24 cellular contexts compared by ENCODE assay signal in genomic region chrX:8627796-8628195, GRCh38.
"Had no signal": no experiment of that assay in that cellular context is flagged by ENCODE, and none has a peak within 500 bp of the region (broad histone marks: within the 10 kb centered on the region; RNA-seq: fewer than 3 reads in every experiment).

No MANE protein-coding gene starts in this region.

- H3K36me3 ChIP-seq: ovary, right lobe of liver, thoracic aorta, uterus had no signal

- H3K27ac ChIP-seq: ovary, right lobe of liver, skin epidermis, thoracic aorta, uterus had no signal

- H3K9me3 ChIP-seq: ovary, right lobe of liver, thoracic aorta, uterus had no signal

- DNase-seq: activated CD4-positive, alpha-beta memory T cell treated with anti-CD3 and anti-CD28 coated beads, Interleukin-2, amount 10 ng/mL, durations not matched to agents 7 days and 5 days; activated CD4-positive, alpha-beta T cell treated with anti-CD3 and anti-CD28 coated beads, Interleukin-2, amount 10 ng/mL, durations not matched to agents 24 days and 14 days; activated CD4-positive, CD25-positive, alpha-beta regulatory T cell treated with anti-CD3 and anti-CD28 coated beads, Interleukin-2, amount 50 U/mL, for 72 hours; activated CD8-positive, alpha-beta memory T cell treated with anti-CD3 and anti-CD28 coated beads, Interleukin-2, amount 50 U/mL, for 48 hours; activated naive CD8-positive, alpha-beta T cell treated with anti-CD3 and anti-CD28 coated beads, Interleukin-2, amount 50 U/mL, for 24 hours; activated T-cell treated with anti-CD3 and anti-CD28 coated beads, Interleukin-2, amount 50 U/mL, for 24 hours; dermis blood vessel endothelial cell; effector CD4-positive, alpha-beta T cell; head of caudate nucleus; hippocampal formation; immature natural killer cell; kidney; left colon; mammary epithelial cell; naive thymus-derived CD4-positive, alpha-beta T cell; ovary; right lobe of liver; stimulated activated CD4-positive, alpha-beta T cell treated with anti-CD3 and anti-CD28 coated beads, Interleukin-12 subunit alpha, Interleukin-12 subunit beta, amount 100 ng/mL, for 4 hours; stimulated activated CD4-positive, alpha-beta T cell treated with anti-CD3 and anti-CD28 coated beads, Interleukin-4, amount 100 ng/mL, for 1 hour; stimulated activated naive CD8-positive, alpha-beta T cell treated with anti-CD3 and anti-CD28 coated beads, Interleukin-15, Interleukin-2, amounts not matched to agents 100 U/mL and 50 U/mL, for 24 hours; uterus had no signal

- H3K4me1 ChIP-seq: right lobe of liver, uterus had no signal

- H3K27me3 ChIP-seq: ovary, right lobe of liver, uterus had no signal

- H3K4me3 ChIP-seq: ovary, right lobe of liver, skin epidermis, thoracic aorta, uterus had no signal

- ATAC-seq: activated naive CD8-positive, alpha-beta T cell treated with anti-CD3 and anti-CD28 coated beads, Interleukin-2, amount 50 U/mL, for 24 hours; activated T-helper 17 cell treated with anti-CD3 and anti-CD28 coated beads, Interleukin-2, amount 50 U/mL, for 72 hours; left colon; naive thymus-derived CD4-positive, alpha-beta T cell; right lobe of liver; stimulated activated naive CD8-positive, alpha-beta T cell treated with anti-CD3 and anti-CD28 coated beads, Interleukin-15, Interleukin-2, amounts not matched to agents 100 U/mL and 50 U/mL, for 24 hours had no signal
